16 cellular contexts compared by ENCODE assay signal in genomic region chr1:54481201-54481884, GRCh38.
DNase-seq lines count a peak whose midpoint lies in the region; ATAC-seq and TF ChIP-seq lines count a peak whose summit lies in the region.
"Had no signal": no experiment of that assay in that cellular context is flagged by ENCODE, and none has a peak within 500 bp of the region (broad histone marks: within the 10 kb centered on the region; RNA-seq: fewer than 3 reads in every experiment).

No MANE protein-coding gene starts in this region.

- DNase-seq in right cardiac atrium (peak in 1 of 3 donors; percentile 67), heart right ventricle (no peak), mucosa of descending colon (peak; percentile 75 to 79 (median 78)), foreskin fibroblast (no peak), NCI-H2227 (lab: John Stamatoyannopoulos, UW; ENCODE audit: unreplicated experiment) (no peak), germinal center (ENCODE audit: low spot score) (no peak)
- no peak for DNase-seq in activated effector memory CD4-positive, alpha-beta T cell treated with anti-CD3 and anti-CD28 coated beads, Interleukin-2, amount 50 U/mL, for 16 hours
- DNase-seq: activated T-cell treated with anti-CD3 and anti-CD28 coated beads, Interleukin-2, amount 50 U/mL, for 4 hours; anterior cingulate cortex; cortex of kidney; DMS79 treated with DMSO at 0.1 percent for 48 hours; NCI-H1694 treated with DMSO at 0.1 percent for 48 hours; PC-3 had no signal

- H3K36me3 ChIP-seq in heart right ventricle (no peaks in the 10 kb centered on the region), mucosa of descending colon (ENCODE audit: low read depth) (no peaks in the 10 kb centered on the region)

- ATAC-seq in right cardiac atrium = peak; percentile 33 to 39
- no peak for ATAC-seq in heart right ventricle
- peak; percentile 56 for ATAC-seq in activated T-helper 17 cell treated with anti-CD3 and anti-CD28 coated beads, Interleukin-2, amount 50 U/mL, for 72 hours (replicated peaks)
- peak; percentile 93 for ATAC-seq in mucosa of descending colon
- ATAC-seq: activated T-cell treated with anti-CD3 and anti-CD28 coated beads, Interleukin-2, amount 50 U/mL, for 4 hours; PC-3 had no signal

- 93% methylated on average over 5 of the region's 5 CpGs for WGBS in right cardiac atrium
- 93 to 95% methylated on average over 5 of the region's 5 CpGs for WGBS in heart right ventricle, 2 donors

- no peaks in the 10 kb centered on the region for H3K4me1 ChIP-seq in right cardiac atrium (ENCODE audit: control insufficient read depth, insufficient read depth, low read length)
- peaks cover 0 to 43% (median 0%) of the 10 kb centered on the region in 9 donors for H3K4me1 ChIP-seq in heart right ventricle
- H3K4me1 ChIP-seq in mucosa of descending colon (ENCODE audit: low read depth) = peaks cover 12% of the 10 kb centered on the region

- H3K36me3 Mint-ChIP-seq in activated T-helper 17 cell treated with anti-CD3 and anti-CD28 coated beads, Interleukin-2, amount 50 U/mL, for 72 hours (ENCODE audit: low read depth) = no peaks in the 10 kb centered on the region
- H3K36me3 Mint-ChIP-seq: WTC11 had no signal

- H3K4me1 Mint-ChIP-seq in activated T-helper 17 cell treated with anti-CD3 and anti-CD28 coated beads, Interleukin-2, amount 50 U/mL, for 72 hours = peaks cover 35% of the 10 kb centered on the region

- TF ChIP-seq CTCF in heart right ventricle (IDR thresholded peaks at IDR 0.05) (no peak), mucosa of descending colon (IDR thresholded peaks at IDR 0.05) (no peak), foreskin fibroblast (IDR thresholded peaks at IDR 0.05; ENCODE audit: low read depth, low read length) (no peak)

- intact Hi-C loops in right cardiac atrium (cut with DNase I) = loop anchor here in 3 of 4 donors (10.0 kb wide), 3 partner anchors 177 to 357 kb away; no protein-coding TSS in a partner anchor
- intact Hi-C loops in heart right ventricle (cut with DNase I) = loop anchor here in 3 of 10 donors (5.0 to 10.0 kb wide), 3 partner anchors 64 to 267 kb away; no protein-coding TSS in a partner anchor
- intact Hi-C loops in mucosa of descending colon (cut with DNase I, micrococcal nuclease) = loop anchor here in 1 of 2 donors (5.0 kb wide), 1 partner anchor 64 kb away; no protein-coding TSS in a partner anchor

- no peaks in the 10 kb centered on the region for H3K27me3 Mint-ChIP-seq in activated T-helper 17 cell treated with anti-CD3 and anti-CD28 coated beads, Interleukin-2, amount 50 U/mL, for 72 hours
- H3K27me3 Mint-ChIP-seq: stimulated activated naive CD8-positive, alpha-beta T cell treated with anti-CD3 and anti-CD28 coated beads, Interleukin-15, Interleukin-2, amounts not matched to agents 100 ng/mL and 50 ng/mL, for 24 hours had no signal

- H3K4me3 Mint-ChIP-seq in activated T-helper 17 cell treated with anti-CD3 and anti-CD28 coated beads, Interleukin-2, amount 50 U/mL, for 72 hours = peak overlapping the region; percentile 58

- H3K27ac Mint-ChIP-seq in activated T-helper 17 cell treated with anti-CD3 and anti-CD28 coated beads, Interleukin-2, amount 50 U/mL, for 72 hours = peak overlapping the region; percentile 13
- H3K27ac Mint-ChIP-seq: WTC11 had no signal

- no peak overlapping the region for H3K4me3 ChIP-seq in right cardiac atrium (ENCODE audit: low read length)
- no peak overlapping the region for H3K4me3 ChIP-seq in heart right ventricle
- no peak overlapping the region for H3K4me3 ChIP-seq in mucosa of descending colon
- no peak overlapping the region for H3K4me3 ChIP-seq in foreskin fibroblast (ENCODE audit: low read depth in 1 of 2, low read length in 2 of 2)

- H3K27ac ChIP-seq in right cardiac atrium (ENCODE audit: low read length) (no peak overlapping the region), heart right ventricle (no peak overlapping the region)

- H3K9me3 Mint-ChIP-seq in activated T-helper 17 cell treated with anti-CD3 and anti-CD28 coated beads, Interleukin-2, amount 50 U/mL, for 72 hours = no peaks in the 10 kb centered on the region
- H3K9me3 Mint-ChIP-seq: activated T-cell treated with anti-CD3 and anti-CD28 coated beads, Interleukin-2, amount 50 U/mL, for 4 hours; stimulated activated naive CD8-positive, alpha-beta T cell treated with anti-CD3 and anti-CD28 coated beads, Interleukin-15, Interleukin-2, amounts not matched to agents 100 ng/mL and 50 ng/mL, for 24 hours; WTC11 had no signal

- H3K9me3 ChIP-seq in right cardiac atrium (ENCODE audit: control insufficient read depth, low read length) (no peaks in the 10 kb centered on the region), heart right ventricle (no peaks in the 10 kb centered on the region), mucosa of descending colon (no peaks in the 10 kb centered on the region)

- H3K27me3 ChIP-seq in right cardiac atrium (ENCODE audit: control insufficient read depth, insufficient read depth) (no peaks in the 10 kb centered on the region), heart right ventricle (no peaks in the 10 kb centered on the region)

Comparison
In these comparisons a context has a peak if more than half of its experiments do, and no peak if none do; other contexts are left out.
1. ATAC-seq: peak in right cardiac atrium (2 of 2), activated T-helper 17 cell treated with anti-CD3 and anti-CD28 coated beads, Interleukin-2, amount 50 U/mL, for 72 hours (single experiment) and mucosa of descending colon (single experiment); none in heart right ventricle (0 of 8).
2. DNase-seq: peak in mucosa of descending colon (3 of 3); none in heart right ventricle (0 of 2), foreskin fibroblast (0 of 2), NCI-H2227 (single experiment), activated effector memory CD4-positive, alpha-beta T cell treated with anti-CD3 and anti-CD28 coated beads, Interleukin-2, amount 50 U/mL, for 16 hours (single experiment) and germinal center (single experiment).